In genomic region chr9:125262217-125262991, GRCh38 we compare ENCODE assay signal across 8 cellular contexts. TPM values are rescaled to one million over a fixed set of nuclear protein-coding genes. Genes with fewer than 3 reads are reported as not detected.
DNase-seq lines count a peak whose midpoint lies in the region; ATAC-seq and TF ChIP-seq lines count a peak whose summit lies in the region.

No MANE protein-coding gene starts in this region.

- H3K9ac ChIP-seq in HUES64 (ENCODE audit: low read depth, low read length): peak overlapping the region; percentile 78

- no peaks in the 10 kb centered on the region for H3K9me3 Mint-ChIP-seq in CD4-positive, alpha-beta T cell
- H3K9me3 Mint-ChIP-seq in activated naive CD8-positive, alpha-beta T cell treated with anti-CD3 and anti-CD28 coated beads, Interleukin-2, amount 10 ng/mL, durations not matched to agents 7 days and 5 days: no peaks in the 10 kb centered on the region
- H3K9me3 Mint-ChIP-seq in stimulated activated naive CD8-positive, alpha-beta T cell treated with anti-CD3 and anti-CD28 coated beads, Interleukin-15, amount 100 ng/mL, for 72 hours: peaks cover 0 to 4% of the 10 kb centered on the region in 2 donors

- TF ChIP-seq CTCF in CD4-positive, alpha-beta T cell (IDR thresholded peaks at IDR 0.05): no peak

- no peaks in the 10 kb centered on the region for H3K27me3 Mint-ChIP-seq in CD4-positive, alpha-beta T cell
- H3K27me3 Mint-ChIP-seq in activated naive CD8-positive, alpha-beta T cell treated with anti-CD3 and anti-CD28 coated beads, Interleukin-2, amount 10 ng/mL, durations not matched to agents 7 days and 5 days: no peaks in the 10 kb centered on the region
- no peaks in the 10 kb centered on the region for H3K27me3 Mint-ChIP-seq in stimulated activated naive CD8-positive, alpha-beta T cell treated with anti-CD3 and anti-CD28 coated beads, Interleukin-15, amount 100 ng/mL, for 72 hours

- H3K27me3 ChIP-seq in CD4-positive, alpha-beta T cell (ENCODE audit: control insufficient read depth, insufficient read depth, low read length): no peaks in the 10 kb centered on the region
- H3K27me3 ChIP-seq in HUES64 (ENCODE audit: insufficient read depth, low read length): no peaks in the 10 kb centered on the region

- H3K4me1 Mint-ChIP-seq in CD4-positive, alpha-beta T cell (ENCODE audit: low read depth): peaks cover 56% of the 10 kb centered on the region
- peaks cover 31% of the 10 kb centered on the region for H3K4me1 Mint-ChIP-seq in activated naive CD8-positive, alpha-beta T cell treated with anti-CD3 and anti-CD28 coated beads, Interleukin-2, amount 10 ng/mL, durations not matched to agents 7 days and 5 days
- H3K4me1 Mint-ChIP-seq in stimulated activated naive CD8-positive, alpha-beta T cell treated with anti-CD3 and anti-CD28 coated beads, Interleukin-15, amount 100 ng/mL, for 72 hours: peaks cover 55% of the 10 kb centered on the region

- peak overlapping the region; percentile 91 for H3K4me3 ChIP-seq in HUES64 (ENCODE audit: low read length)

- CTCF ChIA-PET in CD4-positive, alpha-beta T cell (lab: Charles Lee): interaction anchor here (1.0 to 2.2 kb wide), 4 partner anchors 17 to 72 kb away, joined by 4 to 23 read pairs (median 6); partner anchors contain the start of gene HSPA5

- peak; percentile 58 for ATAC-seq in CD4-positive, alpha-beta T cell (ENCODE audit: poor library complexity)
- ATAC-seq in GM19328 (IDR thresholded peaks at IDR 0.05; ENCODE audit: unreplicated experiment): peak; percentile 13
- ATAC-seq in activated naive CD8-positive, alpha-beta T cell treated with anti-CD3 and anti-CD28 coated beads, Interleukin-2, amount 10 ng/mL, durations not matched to agents 7 days and 5 days (ENCODE audit: low read depth): no peak
- ATAC-seq in stimulated activated naive CD8-positive, alpha-beta T cell treated with anti-CD3 and anti-CD28 coated beads, Interleukin-15, amount 100 ng/mL, for 72 hours: peak; percentile 10

- no peaks in the 10 kb centered on the region for H3K4me1 ChIP-seq in HUES64 (ENCODE audit: insufficient read depth, low read length)

- 0 out of 2 replicates have a peak, but pooled peaks cover 3% of the 10 kb centered on the region for H3K36me3 ChIP-seq in HUES64 (ENCODE audit: insufficient read depth, low read length)

- POLR2A ChIA-PET in CD4-positive, alpha-beta T cell (lab: Charles Lee): interaction anchor here (1.0 to 6.6 kb wide), 4 partner anchors 20 to 321 kb away, joined by 3 to 80 read pairs (median 6); partner anchors contain the start of genes GOLGA1, HSPA5 and RABEPK
- POLR2A ChIA-PET in activated naive CD8-positive, alpha-beta T cell treated with anti-CD3 and anti-CD28 coated beads, Interleukin-2, amount 10 ng/mL, durations not matched to agents 7 days and 5 days (lab: Charles Lee): interaction anchor here (1.0 to 4.3 kb wide), 3 partner anchors 11 to 58 kb away, joined by 3 to 73 read pairs (median 4); partner anchors contain the start of gene HSPA5

- WGBS in HUES64: 22% methylated on average over 15 of the region's 17 CpGs

- no peaks in the 10 kb centered on the region for H3K9me3 ChIP-seq in CD4-positive, alpha-beta T cell (ENCODE audit: control insufficient read depth, low read length)
- no peaks in the 10 kb centered on the region for H3K9me3 ChIP-seq in HUES64 (ENCODE audit: insufficient read depth, low read depth, low read length)

- H3K4me3 Mint-ChIP-seq in CD4-positive, alpha-beta T cell: peak overlapping the region; percentile 92
- H3K4me3 Mint-ChIP-seq in activated naive CD8-positive, alpha-beta T cell treated with anti-CD3 and anti-CD28 coated beads, Interleukin-2, amount 10 ng/mL, durations not matched to agents 7 days and 5 days: peak overlapping the region; percentile 97
- H3K4me3 Mint-ChIP-seq in stimulated activated naive CD8-positive, alpha-beta T cell treated with anti-CD3 and anti-CD28 coated beads, Interleukin-15, amount 100 ng/mL, for 72 hours: peak overlapping the region; percentile 99

- peak in 1 of 10 experiments; percentile 6 for DNase-seq in CD4-positive, alpha-beta T cell
- DNase-seq in activated naive CD8-positive, alpha-beta T cell treated with anti-CD3 and anti-CD28 coated beads, Interleukin-2, amount 10 ng/mL, durations not matched to agents 7 days and 5 days: no peak
- DNase-seq in iris pigment epithelial cell (ENCODE audit: low read depth) (peak; percentile 25), foreskin melanocyte (no peak)
- DNase-seq in stimulated activated naive CD8-positive, alpha-beta T cell treated with anti-CD3 and anti-CD28 coated beads, Interleukin-15, amount 100 ng/mL, for 72 hours: peak in 1 of 2 donors; percentile 41
- DNase-seq in stimulated activated CD4-positive, alpha-beta T cell treated with anti-CD3 and anti-CD28 coated beads, Interleukin-12 subunit alpha, Interleukin-12 subunit beta, amount 100 ng/mL, for 4 hours: no peak

- peaks cover 52% of the 10 kb centered on the region for H3K36me3 Mint-ChIP-seq in CD4-positive, alpha-beta T cell (ENCODE audit: low read depth)
- peaks cover 16% of the 10 kb centered on the region for H3K36me3 Mint-ChIP-seq in activated naive CD8-positive, alpha-beta T cell treated with anti-CD3 and anti-CD28 coated beads, Interleukin-2, amount 10 ng/mL, durations not matched to agents 7 days and 5 days

- peak overlapping the region; percentile 77 for H3K27ac ChIP-seq in CD4-positive, alpha-beta T cell (ENCODE audit: low read depth, low read length)
- peak overlapping the region; percentile 52 for H3K27ac ChIP-seq in HUES64 (ENCODE audit: low read depth, low read length)

- intact Hi-C loops in CD4-positive, alpha-beta T cell (cut with DNase I, micrococcal nuclease): loop anchor here (2.0 to 10.0 kb wide), 6 partner anchors 52 to 1545 kb away; partner anchors contain the start of genes PPP6C (in 1 of the 2), PSMB7 (in 1 of the 2) and ZBTB43 (in 1 of the 2)

- peak overlapping the region; percentile 83 for H3K27ac Mint-ChIP-seq in CD4-positive, alpha-beta T cell
- peak overlapping the region; percentile 94 for H3K27ac Mint-ChIP-seq in activated naive CD8-positive, alpha-beta T cell treated with anti-CD3 and anti-CD28 coated beads, Interleukin-2, amount 10 ng/mL, durations not matched to agents 7 days and 5 days
- peak overlapping the region; percentile 97 to 98 for H3K27ac Mint-ChIP-seq in stimulated activated naive CD8-positive, alpha-beta T cell treated with anti-CD3 and anti-CD28 coated beads, Interleukin-15, amount 100 ng/mL, for 72 hours

RNA-seq across cellular contexts. Expression of gene GAPVD1, which starts 0.8 kb away (rescaled TPM):
- 10 to 100 TPM; 74.1 to 82.2 TPM for total RNA-seq in CD4-positive, alpha-beta T cell
- polyA plus RNA-seq in HUES64 (2013, experiment 1 of 2): 16.2 TPM
- polyA plus RNA-seq in HUES64 (2013, experiment 2 of 2): 19.3 TPM
- 10 to 100 TPM; 57.8 to 58.7 TPM for total RNA-seq in activated naive CD8-positive, alpha-beta T cell treated with anti-CD3 and anti-CD28 coated beads, Interleukin-2, amount 10 ng/mL, durations not matched to agents 7 days and 5 days

RNA-seq across cellular contexts. Expression of gene HSPA5, which starts 21.3 kb away (rescaled TPM):
- 100 to 1,000 TPM; 276 to 280 TPM for total RNA-seq in CD4-positive, alpha-beta T cell
- polyA plus RNA-seq in HUES64 (2013, experiment 1 of 2): 258 TPM
- 242 TPM for polyA plus RNA-seq in HUES64 (2013, experiment 2 of 2)
- total RNA-seq in activated naive CD8-positive, alpha-beta T cell treated with anti-CD3 and anti-CD28 coated beads, Interleukin-2, amount 10 ng/mL, durations not matched to agents 7 days and 5 days: 10 to 100 TPM; 77.4 to 81.3 TPM
